ENCODE assay signal across 31 cellular contexts in the genomic region with DNA sequence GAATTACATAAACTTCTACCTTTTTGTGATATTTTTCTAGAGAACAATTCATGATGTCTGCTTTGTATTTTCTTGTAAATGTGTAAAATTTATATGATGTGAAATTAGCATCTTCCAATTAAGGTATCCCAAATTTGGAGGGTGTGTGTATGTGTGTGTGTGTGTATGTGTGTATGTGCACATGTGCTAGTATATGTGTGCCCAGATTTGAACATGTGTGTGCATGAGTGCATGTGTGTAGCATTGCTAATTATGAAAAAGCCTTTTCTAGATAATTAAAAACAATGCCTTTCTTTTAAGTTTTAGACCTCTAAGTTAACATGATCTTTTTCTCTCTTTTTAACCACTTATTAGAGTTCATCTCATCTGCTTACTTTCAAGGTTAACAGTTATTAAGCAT.
A peak's percentile ranks its signal among the peaks of the same experiment; 100 is the strongest.
DNase-seq lines count a peak whose midpoint lies in the region; ATAC-seq, FAIRE-seq and TF ChIP-seq lines count a peak whose summit lies in the region.
"Had no signal": no experiment of that assay in that cellular context is flagged by ENCODE, and none has a peak within 500 bp of the region (broad histone marks: within the 10 kb centered on the region; RNA-seq: fewer than 3 reads in every experiment).

No MANE protein-coding gene starts in this region.

- TF ChIP-seq POLR2A in HepG2 (IDR thresholded peaks at IDR 0.05; ENCODE audit: insufficient read depth in 1 of 2, low read depth in 2 of 2, low read length in 2 of 2), result no peak
- TF ChIP-seq POLR2A in right lobe of liver (IDR thresholded peaks at IDR 0.05), result no peak
- TF ChIP-seq POLR2A in GM12891 (IDR thresholded peaks at IDR 0.05; ENCODE audit: low read depth, low read length), result no peak

- H3K4me3 ChIP-seq in HepG2 (replicated peaks in 1 of 3; ENCODE audit: insufficient read depth in 1 of 3, low read depth in 2 of 3, low read length in 3 of 3) (no peak overlapping the region), right lobe of liver (no peak overlapping the region)
- H3K4me3 ChIP-seq: A549; BLaER1; BLaER1 treated with 17β-estradiol and CSF1 and Interleukin-3, amounts not matched to agents 10 nM and 100 nM had no signal

- no peaks in the 10 kb centered on the region for H3K36me3 ChIP-seq in HepG2 (replicated peaks in 1 of 2; ENCODE audit: control insufficient read depth in 1 of 2, insufficient read depth in 2 of 2, low read length in 2 of 2)
- no peaks in the 10 kb centered on the region for H3K36me3 ChIP-seq in right lobe of liver
- H3K36me3 ChIP-seq: BE2C; BLaER1; BLaER1 treated with 17β-estradiol and CSF1 and Interleukin-3, amounts not matched to agents 10 nM and 100 nM had no signal

- no peak overlapping the region for H3K9ac ChIP-seq in HepG2 (ENCODE audit: insufficient read depth, low read depth, low read length)
- H3K9ac ChIP-seq: BLaER1; BLaER1 treated with 17β-estradiol and CSF1 and Interleukin-3, amounts not matched to agents 10 nM and 100 nM had no signal

- TF ChIP-seq CTCF in HepG2 (CRISPR knock-in tag; IDR thresholded peaks at IDR 0.05) (no peak), right lobe of liver (IDR thresholded peaks at IDR 0.05) (no peak)

- TF ChIP-seq EP300 in HepG2 (IDR thresholded peaks at IDR 0.05; ENCODE audit: low read depth in 2 of 2, low read length in 2 of 2) (no peak), HepG2 (CRISPR knock-in tag; IDR thresholded peaks at IDR 0.05; ENCODE audit: borderline replicate concordance) (no peak)

- H3K79me2 ChIP-seq in HepG2 (ENCODE audit: insufficient read depth, low read length), result no peaks in the 10 kb centered on the region

- ATAC-seq in HepG2 (no peak), right lobe of liver (no peak)
- ATAC-seq: A549; CD8-positive, alpha-beta T cell had no signal

- H3K27ac ChIP-seq in HepG2 (ENCODE audit: extremely low read length, insufficient read depth, low read length), result no peak overlapping the region
- no peak overlapping the region for H3K27ac ChIP-seq in right lobe of liver
- H3K27ac ChIP-seq: 22Rv1; A549; BLaER1; BLaER1 treated with 17β-estradiol and CSF1 and Interleukin-3, amounts not matched to agents 10 nM and 100 nM; C4-2B had no signal

- TF ChIP-seq RAD21 in HepG2 (CRISPR knock-in tag; IDR thresholded peaks at IDR 0.05), result no peak

- H3K4me1 ChIP-seq in HepG2 (ENCODE audit: insufficient read depth, low read length) (no peaks in the 10 kb centered on the region), right lobe of liver (no peaks in the 10 kb centered on the region)
- H3K4me1 ChIP-seq: A549, BE2C, Caco-2 had no signal

- POLR2A ChIA-PET in HepG2 (lab: Yijun Ruan, JAX), result no interaction called here

- CTCF ChIA-PET in HepG2 (lab: Yijun Ruan, JAX; ENCODE audit: low intra/inter-chr PET ratio, low total read pairs), result no interaction called here

- H3K4me2 ChIP-seq in HepG2 (ENCODE audit: low read depth, low read length), result no peak overlapping the region
- H3K4me2 ChIP-seq: A549; BLaER1; BLaER1 treated with 17β-estradiol and CSF1 and Interleukin-3, amounts not matched to agents 10 nM and 100 nM had no signal

- no peak for FAIRE-seq in HepG2 (lab: Jason Lieb, UNC)
- FAIRE-seq in GM12891 (lab: Jason Lieb, UNC), result peak; percentile 16
- FAIRE-seq: A204.1, A549, D721Med had no signal

- intact Hi-C loops in HepG2 (cut with micrococcal nuclease; ENCODE audit: unreplicated experiment), result no loop called here
- intact Hi-C loops in right lobe of liver (cut with DNase I), result no loop called here

- no TSS peak for BruUV-seq in HepG2 (replicated peaks; lab: Mats Ljungman, UMichigan)

- DNase-seq in HepG2 (ENCODE audit: low spot score), result no peak
- DNase-seq in right lobe of liver, result no peak
- no peak for DNase-seq in GM12891 (ENCODE audit: insufficient read length, low spot score)
- no peak for DNase-seq in NK-92 treated with Interleukin-12 subunit alpha and Interleukin-12 subunit beta, amount 100 ng/mL, for 24 hours (lab: John Stamatoyannopoulos, UW)
- DNase-seq: 8988T; ACHN; AML-193; BE2C; C1 segment of cervical spinal cord; Caco-2; Calu3; CD4-positive, alpha-beta memory T cell; CD4-positive, alpha-beta T cell; CD4-positive, CD25-positive, alpha-beta regulatory T cell; CD8-positive, alpha-beta memory T cell; CD8-positive, alpha-beta T cell; COR-L47; DMS 273 treated with DMSO at 0.1 percent for 48 hours; DMS153; DMS53; DMS79; DMS79 treated with DMSO at 0.1 percent for 48 hours; DND-41; EL had no signal

- no peaks in the 10 kb centered on the region for H3K27me3 ChIP-seq in HepG2 (ENCODE audit: control insufficient read depth in 1 of 2, insufficient read depth in 2 of 2, low read length in 2 of 2)
- H3K27me3 ChIP-seq in right lobe of liver, result no peaks in the 10 kb centered on the region
- H3K27me3 ChIP-seq: BE2C; BLaER1; BLaER1 treated with 17β-estradiol and CSF1 and Interleukin-3, amounts not matched to agents 10 nM and 100 nM had no signal

- H3K9me3 ChIP-seq in HepG2 (ENCODE audit: low read length) (no peaks in the 10 kb centered on the region), right lobe of liver (no peaks in the 10 kb centered on the region)
- H3K9me3 ChIP-seq: A549, BE2C, BLaER1, Caco-2 had no signal

- no peak overlapping the region for H2AFZ ChIP-seq in HepG2 (ENCODE audit: low read length)

- in situ Hi-C loops in HepG2 (cut with HindIII; ENCODE audit: extremely low pct_ligation_motif_present, low pct_unique_long_range_greater_than_20kb), result no loop called here

- no peaks in the 10 kb centered on the region for H4K20me1 ChIP-seq in HepG2 (ENCODE audit: insufficient read depth, low read length)
- H4K20me1 ChIP-seq: BLaER1; BLaER1 treated with 17β-estradiol and CSF1 and Interleukin-3, amounts not matched to agents 10 nM and 100 nM had no signal

TF ChIP-seq in HepG2, 621 proteins besides CTCF, POLR2A, EP300 and RAD21:
- TF ChIP-seq ZNF589 (CRISPR knock-in tag; conservative IDR thresholded peaks at IDR 0.05), result no peak
- TF ChIP-seq TCF7L2 (IDR thresholded peaks at IDR 0.05; ENCODE audit: low read depth, low read length), result no peak
- no peak for TF ChIP-seq GFI1 (CRISPR knock-in tag; IDR thresholded peaks at IDR 0.05; ENCODE audit: borderline replicate concordance)
- TF ChIP-seq, protein P1, sequence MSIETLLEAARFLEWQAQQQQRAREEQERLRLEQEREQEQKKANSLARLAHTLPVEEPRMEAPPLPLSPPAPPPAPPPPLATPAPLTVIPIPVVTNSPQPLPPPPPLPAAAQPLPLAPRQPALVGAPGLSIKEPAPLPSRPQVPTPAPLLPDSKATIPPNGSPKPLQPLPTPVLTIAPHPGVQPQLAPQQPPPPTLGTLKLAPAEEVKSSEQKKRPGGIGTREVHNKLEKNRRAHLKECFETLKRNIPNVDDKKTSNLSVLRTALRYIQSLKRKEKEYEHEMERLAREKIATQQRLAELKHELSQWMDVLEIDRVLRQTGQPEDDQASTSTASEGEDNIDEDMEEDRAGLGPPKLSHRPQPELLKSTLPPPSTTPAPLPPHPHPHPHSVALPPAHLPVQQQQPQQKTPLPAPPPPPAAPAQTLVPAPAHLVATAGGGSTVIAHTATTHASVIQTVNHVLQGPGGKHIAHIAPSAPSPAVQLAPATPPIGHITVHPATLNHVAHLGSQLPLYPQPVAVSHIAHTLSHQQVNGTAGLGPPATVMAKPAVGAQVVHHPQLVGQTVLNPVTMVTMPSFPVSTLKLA (IDR thresholded peaks at IDR 0.05), result peak; percentile 92
- no peak for TF ChIP-seq GATAD1 (CRISPR knock-in tag; IDR thresholded peaks at IDR 0.05)

TF ChIP-seq in GM12891, 5 proteins besides CTCF, POLR2A, EP300 and RAD21:
- no peak for TF ChIP-seq TAF1 (IDR thresholded peaks at IDR 0.05; ENCODE audit: low read depth, low read length)
- TF ChIP-seq PAX5 (IDR thresholded peaks at IDR 0.05; ENCODE audit: insufficient read depth, low read length, severe bottlenecking), result no peak
- no peak for TF ChIP-seq POU2F2 (IDR thresholded peaks at IDR 0.05; ENCODE audit: low read depth, low read length)
